In genomic region chr12:117084405-117085317, GRCh38 we compare ENCODE assay signal across 24 cellular contexts. TPM values are rescaled to one million over a fixed set of nuclear protein-coding genes. Genes with fewer than 3 reads are reported as not detected.
A peak's percentile ranks its signal among the peaks of the same experiment; 100 is the strongest.
DNase-seq lines count a peak whose midpoint lies in the region; ATAC-seq and TF ChIP-seq lines count a peak whose summit lies in the region.
"Had no signal": no experiment of that assay in that cellular context is flagged by ENCODE, and none has a peak within 500 bp of the region (broad histone marks: within the 10 kb centered on the region; RNA-seq: fewer than 3 reads in every experiment).

No MANE protein-coding gene starts in this region.

- ATAC-seq in natural killer cell treated with Interleukin-12 subunit alpha and Interleukin-12 subunit beta and Interleukin-15 and Interleukin-18, amount 100 ng/mL, for 72 hours: no peak
- no peak for ATAC-seq in natural killer cell
- ATAC-seq in heart right ventricle: peak in 7 of 8 donors; percentile 11 to 53 (median 30)
- ATAC-seq in HG02571 (IDR thresholded peaks at IDR 0.05; ENCODE audit: unreplicated experiment): no peak
- no peak for ATAC-seq in GM19395 (IDR thresholded peaks at IDR 0.05; ENCODE audit: unreplicated experiment)
- ATAC-seq: activated naive CD8-positive, alpha-beta T cell treated with anti-CD3 and anti-CD28 coated beads, Interleukin-2, amount 50 U/mL, for 24 hours had no signal

- intact Hi-C loops in natural killer cell (cut with micrococcal nuclease) (no loop called here), heart right ventricle (cut with DNase I) (no loop called here), CD14-positive monocyte (cut with micrococcal nuclease) (no loop called here)

- peaks cover 19 to 22% of the 10 kb centered on the region in 2 donors for H3K4me1 Mint-ChIP-seq in natural killer cell treated with Interleukin-12 subunit alpha and Interleukin-12 subunit beta and Interleukin-15 and Interleukin-18, amount 100 ng/mL, for 72 hours (ENCODE audit: low read depth in 2 of 2)
- H3K4me1 Mint-ChIP-seq in natural killer cell (peaks cover 17 to 26% of the 10 kb centered on the region in 2 donors), neural crest cell (no peaks in the 10 kb centered on the region), CD14-positive monocyte (peaks cover 10% of the 10 kb centered on the region)
- H3K4me1 Mint-ChIP-seq: activated naive CD8-positive, alpha-beta T cell treated with anti-CD3 and anti-CD28 coated beads, Interleukin-2, amount 50 U/mL, for 24 hours had no signal

- H3K36me3 ChIP-seq in heart right ventricle: no peaks in the 10 kb centered on the region
- H3K36me3 ChIP-seq: tibial nerve had no signal

- peaks cover 0 to 8% (median 7%) of the 10 kb centered on the region in 11 donors for H3K9me3 ChIP-seq in heart right ventricle

- H3K4me3 ChIP-seq in heart right ventricle: no peak overlapping the region
- H3K4me3 ChIP-seq: smooth muscle cell, tibial nerve had no signal

- DNase-seq in natural killer cell treated with Interleukin-12 subunit alpha and Interleukin-12 subunit beta and Interleukin-15 and Interleukin-18, amount 100 ng/mL, for 72 hours (ENCODE audit: low spot score): peak; percentile 52
- no peak for DNase-seq in natural killer cell
- no peak for DNase-seq in heart right ventricle
- DNase-seq in neural crest cell (ENCODE audit: low read depth, low spot score): no peak
- DNase-seq in amniotic stem cell (lab: John Stamatoyannopoulos, UW): no peak
- no peak for DNase-seq in CD14-positive monocyte (ENCODE audit: low spot score)
- DNase-seq: activated CD4-positive, alpha-beta T cell treated with anti-CD3 and anti-CD28 coated beads, Interleukin-2, amount 50 U/mL, for 4 hours; activated effector memory CD4-positive, alpha-beta T cell treated with Interleukin-2 at 50 U/mL for 16 hours; activated naive CD8-positive, alpha-beta T cell treated with anti-CD3 and anti-CD28 coated beads, Interleukin-2, amount 50 U/mL, for 24 hours; cortex of kidney; EL; IMR-90; MM.1S; NCI-H1436; NCI-H524; stimulated activated CD4-positive, alpha-beta T cell treated with anti-CD3 and anti-CD28 coated beads, Interleukin-4, amount 100 ng/mL, for 24 hours had no signal

- H3K27ac Mint-ChIP-seq in natural killer cell treated with Interleukin-12 subunit alpha and Interleukin-12 subunit beta and Interleukin-15 and Interleukin-18, amount 100 ng/mL, for 72 hours: peak overlapping the region in 1 of 2 donors; percentile 45
- H3K27ac Mint-ChIP-seq in natural killer cell: no peak overlapping the region
- peak overlapping the region; percentile 12 for H3K27ac Mint-ChIP-seq in neural crest cell (ENCODE audit: unreplicated experiment)
- H3K27ac Mint-ChIP-seq in CD14-positive monocyte: peak overlapping the region in 3 of 7 donors; percentile 28 to 42 (median 36)
- H3K27ac Mint-ChIP-seq: activated naive CD8-positive, alpha-beta T cell treated with anti-CD3 and anti-CD28 coated beads, Interleukin-2, amount 50 U/mL, for 24 hours; B cell; stimulated activated naive CD8-positive, alpha-beta T cell treated with anti-CD3 and anti-CD28 coated beads, Interleukin-15, Interleukin-2, amounts not matched to agents 100 ng/mL and 50 ng/mL, for 24 hours had no signal

- TF ChIP-seq CTCF in natural killer cell (IDR thresholded peaks at IDR 0.05) (no peak), heart right ventricle (IDR thresholded peaks at IDR 0.05) (no peak), neural crest cell (conservative IDR thresholded peaks at IDR 0.05) (no peak), CD14-positive monocyte (IDR thresholded peaks at IDR 0.05) (no peak)

- H3K27ac ChIP-seq in heart right ventricle: peak overlapping the region in 8 of 10 donors; percentile 25 to 75 (median 66)
- H3K27ac ChIP-seq: HL-60, tibial nerve had no signal

- peaks cover 0 to 60% (median 18%) of the 10 kb centered on the region in 9 donors for H3K4me1 ChIP-seq in heart right ventricle
- H3K4me1 ChIP-seq: tibial nerve had no signal

- peaks cover 15% of the 10 kb centered on the region for H3K36me3 Mint-ChIP-seq in natural killer cell treated with Interleukin-12 subunit alpha and Interleukin-12 subunit beta and Interleukin-15 and Interleukin-18, amount 100 ng/mL, for 72 hours
- H3K36me3 Mint-ChIP-seq in natural killer cell (peaks cover 8% of the 10 kb centered on the region), neural crest cell (ENCODE audit: low read depth) (no peaks in the 10 kb centered on the region), CD14-positive monocyte (peaks cover 16 to 34% of the 10 kb centered on the region in 2 donors)

- WGBS in heart right ventricle, 2 donors: 64 to 74% methylated on average over 11 of the region's 11 CpGs

- H3K4me3 Mint-ChIP-seq in natural killer cell treated with Interleukin-12 subunit alpha and Interleukin-12 subunit beta and Interleukin-15 and Interleukin-18, amount 100 ng/mL, for 72 hours: no peak overlapping the region
- no peak overlapping the region for H3K4me3 Mint-ChIP-seq in natural killer cell
- no peak overlapping the region for H3K4me3 Mint-ChIP-seq in neural crest cell
- H3K4me3 Mint-ChIP-seq in CD14-positive monocyte: no peak overlapping the region
- H3K4me3 Mint-ChIP-seq: activated naive CD8-positive, alpha-beta T cell treated with anti-CD3 and anti-CD28 coated beads, Interleukin-2, amount 50 U/mL, for 24 hours; B cell; stimulated activated naive CD8-positive, alpha-beta T cell treated with anti-CD3 and anti-CD28 coated beads, Interleukin-15, Interleukin-2, amounts not matched to agents 100 ng/mL and 50 ng/mL, for 24 hours had no signal

- no peaks in the 10 kb centered on the region for H3K27me3 Mint-ChIP-seq in natural killer cell treated with Interleukin-12 subunit alpha and Interleukin-12 subunit beta and Interleukin-15 and Interleukin-18, amount 100 ng/mL, for 72 hours
- no peaks in the 10 kb centered on the region for H3K27me3 Mint-ChIP-seq in natural killer cell (ENCODE audit: low read depth in 2 of 2)
- H3K27me3 Mint-ChIP-seq in neural crest cell (ENCODE audit: low read depth): no peaks in the 10 kb centered on the region
- H3K27me3 Mint-ChIP-seq in CD14-positive monocyte (ENCODE audit: low read depth in 3 of 3): peaks cover 0 to 3% (median 0%) of the 10 kb centered on the region in 3 donors
- H3K27me3 Mint-ChIP-seq: activated naive CD8-positive, alpha-beta T cell treated with anti-CD3 and anti-CD28 coated beads, Interleukin-2, amount 50 U/mL, for 24 hours; B cell; stimulated activated naive CD8-positive, alpha-beta T cell treated with anti-CD3 and anti-CD28 coated beads, Interleukin-15, Interleukin-2, amounts not matched to agents 100 ng/mL and 50 ng/mL, for 24 hours had no signal

- H3K9me3 Mint-ChIP-seq in natural killer cell treated with Interleukin-12 subunit alpha and Interleukin-12 subunit beta and Interleukin-15 and Interleukin-18, amount 100 ng/mL, for 72 hours: peaks cover 6% of the 10 kb centered on the region
- H3K9me3 Mint-ChIP-seq in natural killer cell (peaks cover 2 to 6% of the 10 kb centered on the region in 2 donors), neural crest cell (peaks cover 6% of the 10 kb centered on the region), CD14-positive monocyte (peaks cover 2 to 11% (median 6%) of the 10 kb centered on the region in 7 donors)

- H3K27me3 ChIP-seq in heart right ventricle: no peaks in the 10 kb centered on the region
- H3K27me3 ChIP-seq: tibial nerve had no signal

RNA-seq across cellular contexts. Expression of gene TESC, which starts 14.6 kb away (rescaled TPM):
- 10 to 100 TPM; 80.5 to 96.9 TPM for total RNA-seq in natural killer cell treated with Interleukin-12 subunit alpha and Interleukin-12 subunit beta and Interleukin-15 and Interleukin-18, amount 100 ng/mL, for 72 hours
- total RNA-seq in natural killer cell (10 to 100 TPM; 21.7 to 30.8 (median 26.2) TPM), heart right ventricle (100 to 1,000 TPM in 2 of 10 donors, 10 to 100 TPM in 8; 37.3 to 122 (median 62.8) TPM), neural crest cell (0.65 and 0.93 TPM in 2 replicates)
- polyA plus RNA-seq in heart right ventricle (10 to 100 TPM; 63.9 to 83.2 TPM), CD14-positive monocyte (100 to 1,000 TPM; 105 to 138 TPM)
- total RNA-seq: fibroblast of lung had no signal
- polyA plus RNA-seq: fibroblast of lung had no signal

Comparison
In these comparisons a context has a peak if more than half of its experiments do, and no peak if none do; other contexts are left out.
1. ATAC-seq: peak in heart right ventricle (7 of 8); none in natural killer cell treated with Interleukin-12 subunit alpha and Interleukin-12 subunit beta and Interleukin-15 and Interleukin-18, amount 100 ng/mL, for 72 hours (0 of 2), natural killer cell (0 of 3), HG02571 (single experiment) and GM19395 (single experiment).
2. RNA of gene TESC, which starts 14.6 kb away (total RNA-seq): 80.5 to 96.9 TPM in natural killer cell treated with Interleukin-12 subunit alpha and Interleukin-12 subunit beta and Interleukin-15 and Interleukin-18, amount 100 ng/mL, for 72 hours, 37.3 to 122 TPM in heart right ventricle and 21.7 to 30.8 TPM in natural killer cell; 0.65 to 0.93 TPM in neural crest cell; every median in the first group is over 10 times any median in the second.